20 cellular contexts compared by ENCODE assay signal in genomic region chr14:90844321-90844720, GRCh38.
"Had no signal": no experiment of that assay in that cellular context is flagged by ENCODE, and none has a peak within 500 bp of the region (broad histone marks: within the 10 kb centered on the region; RNA-seq: fewer than 3 reads in every experiment).

No MANE protein-coding gene starts in this region.

- H3K9me3 ChIP-seq: mucosa of descending colon, pancreas, suprapubic skin, thyroid gland, uterus had no signal

- H3K36me3 Mint-ChIP-seq: natural killer cell; stimulated activated effector memory CD8-positive, alpha-beta T cell treated with anti-CD3 and anti-CD28 coated beads, Interleukin-12 subunit alpha, Interleukin-12 subunit beta, amount 100 ng/mL, for 72 hours; type B pancreatic cell had no signal

- H3K27ac Mint-ChIP-seq: endodermal cell; natural killer cell; progenitor cell of endocrine pancreas; stimulated activated effector memory CD8-positive, alpha-beta T cell treated with anti-CD3 and anti-CD28 coated beads, Interleukin-12 subunit alpha, Interleukin-12 subunit beta, amount 100 ng/mL, for 72 hours; type B pancreatic cell had no signal

- H3K4me3 ChIP-seq: coronary artery, mucosa of descending colon, pancreas, smooth muscle cell, suprapubic skin, thyroid gland, uterus had no signal

- DNase-seq: effector CD4-positive, alpha-beta T cell; endodermal cell; foreskin melanocyte; hippocampal formation; left colon; mucosa of descending colon; natural killer cell; pancreas; right cardiac atrium; stimulated activated CD4-positive, alpha-beta T cell treated with anti-CD3 and anti-CD28 coated beads, Interleukin-2, amount 100 ng/mL, for 48 hours; stimulated activated naive CD8-positive, alpha-beta T cell treated with anti-CD3 and anti-CD28 coated beads, Interleukin-15, Interleukin-2, amounts not matched to agents 100 U/mL and 50 U/mL, for 24 hours; thyroid gland; uterus had no signal

- H3K27me3 ChIP-seq: pancreas, suprapubic skin, thyroid gland, uterus had no signal

- H3K4me3 Mint-ChIP-seq: endodermal cell; natural killer cell; neural crest cell; stimulated activated effector memory CD8-positive, alpha-beta T cell treated with anti-CD3 and anti-CD28 coated beads, Interleukin-12 subunit alpha, Interleukin-12 subunit beta, amount 100 ng/mL, for 72 hours; type B pancreatic cell had no signal

- H3K27ac ChIP-seq: coronary artery, pancreas, suprapubic skin, thyroid gland, uterus had no signal

- H3K4me1 Mint-ChIP-seq: endodermal cell had no signal

- H3K4me1 ChIP-seq: pancreas, thyroid gland, uterus had no signal

- H3K9me3 Mint-ChIP-seq: endodermal cell; natural killer cell; neural crest cell; stimulated activated effector memory CD8-positive, alpha-beta T cell treated with anti-CD3 and anti-CD28 coated beads, Interleukin-12 subunit alpha, Interleukin-12 subunit beta, amount 100 ng/mL, for 72 hours; type B pancreatic cell had no signal

- H3K27me3 Mint-ChIP-seq: type B pancreatic cell had no signal

- H3K36me3 ChIP-seq: pancreas, suprapubic skin, thyroid gland, uterus had no signal

- ATAC-seq: left colon; mucosa of descending colon; natural killer cell; pancreas; right cardiac atrium; stimulated activated effector memory CD8-positive, alpha-beta T cell treated with anti-CD3 and anti-CD28 coated beads, Interleukin-12 subunit alpha, Interleukin-12 subunit beta, amount 100 ng/mL, for 72 hours; stimulated activated naive CD8-positive, alpha-beta T cell treated with anti-CD3 and anti-CD28 coated beads, Interleukin-15, Interleukin-2, amounts not matched to agents 100 U/mL and 50 U/mL, for 24 hours had no signal
